ENCODE assay signal across 22 cellular contexts in genomic region chr1:239630767-239631166, GRCh38.
DNase-seq lines count a peak whose midpoint lies in the region; ATAC-seq and TF ChIP-seq lines count a peak whose summit lies in the region.
"Had no signal": no experiment of that assay in that cellular context is flagged by ENCODE, and none has a peak within 500 bp of the region (broad histone marks: within the 10 kb centered on the region; RNA-seq: fewer than 3 reads in every experiment).

No MANE protein-coding gene starts in this region.

- H4K5ac ChIP-seq in H9 (ENCODE audit: insufficient read length, low read depth, low read length): no peak overlapping the region

- H3T11ph ChIP-seq in H9 (ENCODE audit: low read length): no peak overlapping the region

- H3K23me2 ChIP-seq in H9 (ENCODE audit: insufficient read length, low read depth, low read length, poor library complexity, severe bottlenecking): no peaks in the 10 kb centered on the region

- H3K36me3 ChIP-seq in iPS-18a (ENCODE audit: control insufficient read depth, low read depth, low read length): no peaks in the 10 kb centered on the region
- H3K36me3 ChIP-seq: BLaER1, Peyer's patch, SJSA1 had no signal

- no peak overlapping the region for H3K56ac ChIP-seq in H9 (ENCODE audit: insufficient read length, low read depth, low read length)

- no peak overlapping the region for H3K18ac ChIP-seq in H9 (ENCODE audit: insufficient read length, low read depth, low read length)

- peaks cover 30 to 34% of the 10 kb centered on the region in 2 experiments for H3K4me1 Mint-ChIP-seq in H9

- no peak overlapping the region for H3K4me2 ChIP-seq in H9 (ENCODE audit: insufficient read depth, insufficient read length, low read length)
- H3K4me2 ChIP-seq: A549, BLaER1 had no signal

- H3K79me2 ChIP-seq in H9 (ENCODE audit: insufficient read depth, low read length): no peaks in the 10 kb centered on the region

- POLR2A ChIA-PET in GM10248 (lab: Yijun Ruan, JAX): no interaction called here

- no peak overlapping the region for H2BK120ac ChIP-seq in H9 (ENCODE audit: low read depth, low read length, poor library complexity, severe bottlenecking)

- H3K4me3 Mint-ChIP-seq in H9: peak overlapping the region in 1 of 2 experiments; percentile 27; a peak in 2 of 5 replicates
- H3K4me3 Mint-ChIP-seq: CD4-positive, alpha-beta T cell; HFFc6 had no signal

- no peak for TF ChIP-seq CTCF in H9 (conservative IDR thresholded peaks at IDR 0.05)
- TF ChIP-seq CTCF in GM10248 (IDR thresholded peaks at IDR 0.05; ENCODE audit: control extremely low read depth, extremely low read depth, low read depth, missing control alignments): no peak

- no peak overlapping the region for H3K14ac ChIP-seq in H9 (ENCODE audit: insufficient read depth, low read length)

- no peak overlapping the region for H2BK12ac ChIP-seq in H9 (ENCODE audit: insufficient read length, low read depth, low read length)

- H3K9ac ChIP-seq in H9 (ENCODE audit: extremely low read depth, insufficient read length, low read length) (no peak overlapping the region), iPS-18a (ENCODE audit: low read length) (no peak overlapping the region)
- H3K9ac ChIP-seq: BLaER1 had no signal

- peaks cover 3% of the 10 kb centered on the region for H3K79me1 ChIP-seq in H9 (ENCODE audit: insufficient read depth, low read depth, low read length, poor library complexity, severe bottlenecking)

- no peaks in the 10 kb centered on the region for H4K20me1 ChIP-seq in H9 (ENCODE audit: control insufficient read depth, insufficient read depth, insufficient read length)
- H4K20me1 ChIP-seq: BLaER1 had no signal

- no peak overlapping the region for H4K91ac ChIP-seq in H9 (ENCODE audit: insufficient read length, low read depth, low read length)

- WGBS in H9 (ENCODE audit: extremely low coverage, insufficient read length, low lambda C conversion rate): no CpG with 5 or more reads among the region's 3 CpGs

- no peak overlapping the region for H2BK15ac ChIP-seq in H9 (ENCODE audit: low read depth, low read length)

- H3K27me3 ChIP-seq in H9 (ENCODE audit: insufficient read depth, low read length) (no peaks in the 10 kb centered on the region), iPS-18a (ENCODE audit: control insufficient read depth, insufficient read depth, low read length) (no peaks in the 10 kb centered on the region)
- H3K27me3 ChIP-seq: BLaER1, Peyer's patch, SJSA1 had no signal

- H3K4me1 ChIP-seq in H9 (ENCODE audit: insufficient read depth, low read length): no peaks in the 10 kb centered on the region; the same call in 1 of the 2 replicates
- peaks cover 8% of the 10 kb centered on the region for H3K4me1 ChIP-seq in iPS-18a (ENCODE audit: control insufficient read depth, low read depth, low read length)
- H3K4me1 ChIP-seq: A549, BLaER1, Peyer's patch, SJSA1 had no signal

- no peak overlapping the region for H2AFZ ChIP-seq in H9 (ENCODE audit: low read length)

- no peaks in the 10 kb centered on the region for H3K27me3 Mint-ChIP-seq in H9 (ENCODE audit: low read depth)
- H3K27me3 Mint-ChIP-seq: CD4-positive, alpha-beta T cell had no signal

- CTCF ChIA-PET in GM10248 (lab: Yijun Ruan, JAX): no interaction called here

- H3K36me3 Mint-ChIP-seq in H9 (ENCODE audit: insufficient read depth in 1 of 3, low read depth in 3 of 3): peaks cover 2 to 9% (median 8%) of the 10 kb centered on the region in 3 experiments; a peak in 4 of 7 replicates

- H3K27ac ChIP-seq in H9 (ENCODE audit: insufficient read length, low read depth, low read length) (no peak overlapping the region), iPS-18a (ENCODE audit: low read length) (no peak overlapping the region)
- H3K27ac ChIP-seq: A549, BLaER1, Peyer's patch, SJSA1 had no signal

- H3K9me3 Mint-ChIP-seq in H9: no peaks in the 10 kb centered on the region; a peak in 2 of 5 replicates
- H3K9me3 Mint-ChIP-seq: CD4-positive, alpha-beta T cell had no signal

- H3K9me3 ChIP-seq in H9 (ENCODE audit: control insufficient read depth, low read depth, low read length) (no peaks in the 10 kb centered on the region), iPS-18a (ENCODE audit: control insufficient read depth, low read depth, low read length) (no peaks in the 10 kb centered on the region)
- H3K9me3 ChIP-seq: A549, BLaER1, Peyer's patch had no signal

- no peak overlapping the region; a peak in 1 of 7 replicates for H3K27ac Mint-ChIP-seq in H9
- H3K27ac Mint-ChIP-seq: CD4-positive, alpha-beta T cell; HFFc6 had no signal

- no peak overlapping the region for H3K23ac ChIP-seq in H9 (ENCODE audit: insufficient read length, low read depth, low read length)

- no peak for ATAC-seq in GM18520 (IDR thresholded peaks at IDR 0.05; ENCODE audit: unreplicated experiment)
- ATAC-seq in GM19455 (IDR thresholded peaks at IDR 0.05; ENCODE audit: unreplicated experiment): no peak
- ATAC-seq: A549, HepG2, Right ventricle myocardium inferior had no signal

- DNase-seq in CMK (ENCODE audit: low read depth): peak; percentile 20
- peak; percentile 66 for DNase-seq in H9
- peak; percentile 42 for DNase-seq in RPMI8226
- no peak for DNase-seq in NCI-H2196 treated with DMSO at 0.1 percent for 48 hours (lab: John Stamatoyannopoulos, UW; ENCODE audit: unreplicated experiment)
- no peak for DNase-seq in GM10248 (ENCODE audit: extremely low spot score)
- DNase-seq: CD4-positive, alpha-beta T cell; GDM1; HFFc6; KG1; NCI-H1092 treated with DMSO at 0.1 percent for 48 hours; NCI-H146; NCI-H2029; NCI-H524 treated with DMSO at 0.1 percent for 48 hours; Peyer's patch had no signal

- no peak overlapping the region for H4K8ac ChIP-seq in H9 (replicated peaks; ENCODE audit: insufficient read length, low read depth, low read length)

- peak overlapping the region; percentile 49 for H3K4me3 ChIP-seq in iPS-18a (ENCODE audit: low read length)
- H3K4me3 ChIP-seq: A549, BLaER1, Peyer's patch, SJSA1 had no signal

- no peak overlapping the region for H3K4ac ChIP-seq in H9 (ENCODE audit: low read depth, low read length)

- no peak overlapping the region for H2BK20ac ChIP-seq in H9 (ENCODE audit: low read depth, low read length, poor library complexity, severe bottlenecking)

- no peak overlapping the region for H2AK5ac ChIP-seq in H9 (ENCODE audit: insufficient read length, low read length)

- H2BK5ac ChIP-seq in H9 (ENCODE audit: insufficient read length, low read length): no peak overlapping the region

Comparison
In these comparisons a context has a peak if more than half of its experiments do, and no peak if none do; other contexts are left out.
1. DNase-seq: peak in CMK (single experiment), H9 (single experiment) and RPMI8226 (single experiment); none in NCI-H2196 treated with DMSO at 0.1 percent for 48 hours (single experiment) and GM10248 (single experiment).